Comparison of ENCODE assay signal across 20 cellular contexts in genomic region chr10:98252451-98252850, GRCh38. TPM values are rescaled to one million over a fixed set of nuclear protein-coding genes. Genes with fewer than 3 reads are reported as not detected.
A peak's percentile ranks its signal among the peaks of the same experiment; 100 is the strongest.
DNase-seq lines count a peak whose midpoint lies in the region; ATAC-seq, FAIRE-seq and TF ChIP-seq lines count a peak whose summit lies in the region.
"Had no signal": no experiment of that assay in that cellular context is flagged by ENCODE, and none has a peak within 500 bp of the region (broad histone marks: within the 10 kb centered on the region; RNA-seq: fewer than 3 reads in every experiment).

No MANE protein-coding gene starts in this region.

- H3K36me3 ChIP-seq in HepG2 (replicated peaks in 1 of 2; ENCODE audit: control insufficient read depth in 1 of 2, insufficient read depth in 2 of 2, low read length in 2 of 2) (peaks cover 6 to 16% of the 10 kb centered on the region in 2 experiments; a peak in 4 of 5 replicates), right lobe of liver (peaks cover 0 to 3% (median 0%) of the 10 kb centered on the region in 4 donors), lung (ENCODE audit: control insufficient read depth in 2 of 2, insufficient read depth in 2 of 2, low read length in 2 of 2) (peaks cover 4 to 23% of the 10 kb centered on the region in 2 donors)

- TF ChIP-seq CTCF in HepG2 (CRISPR knock-in tag; IDR thresholded peaks at IDR 0.05): no peak
- TF ChIP-seq CTCF in right lobe of liver (IDR thresholded peaks at IDR 0.05): no peak
- no peak for TF ChIP-seq CTCF in WTC11 (IDR thresholded peaks at IDR 0.05)
- no peak for TF ChIP-seq CTCF in lung (IDR thresholded peaks at IDR 0.05; ENCODE audit: control extremely low read depth, extremely low read depth)

- H3K36me3 Mint-ChIP-seq in WTC11: no peaks in the 10 kb centered on the region; the same call in 1 of the 2 replicates
- peaks cover 8% of the 10 kb centered on the region for H3K36me3 Mint-ChIP-seq in activated naive CD8-positive, alpha-beta T cell treated with anti-CD3 and anti-CD28 coated beads for 36 hours

- intact Hi-C loops in HepG2 (cut with micrococcal nuclease; ENCODE audit: unreplicated experiment) (no loop called here), right lobe of liver (cut with DNase I) (no loop called here)

- ATAC-seq in HepG2 (no peak), right lobe of liver (no peak), WTC11 (0 out of 2 replicates have a peak, but pooled peaks have one; percentile 10), lung (ENCODE audit: insufficient read depth, low FRiP score) (no peak)
- ATAC-seq: A549, SK-N-SH treated with all-trans-retinoic acid at 6 μM for 48 hours had no signal

- 100% methylated on average over 1 of the region's 7 CpGs for WGBS in HepG2 (ENCODE audit: low lambda C conversion rate)
- no CpG with 5 or more reads among the region's 7 CpGs for WGBS in right lobe of liver (ENCODE audit: insufficient coverage, low coverage, low lambda C conversion rate, missing lambda C conversion rate)
- WGBS in lung, 2 donors: 92% methylated on average over 7 of the region's 7 CpGs

- H2AFZ ChIP-seq in HepG2 (ENCODE audit: low read length): no peak overlapping the region

- CTCF ChIA-PET in HepG2 (lab: Yijun Ruan, JAX; ENCODE audit: low intra/inter-chr PET ratio, low total read pairs) (no interaction called here), WTC11 (lab: Charles Lee) (interaction anchor here (0.6 to 1.7 kb wide), 3 partner anchors 39 to 82 kb away, joined by 3 to 5 read pairs (median 3); no protein-coding TSS in a partner anchor)

- DNase-seq in HepG2 (ENCODE audit: low spot score): no peak
- DNase-seq in right lobe of liver: no peak
- no peak for DNase-seq in WTC11 (ENCODE audit: low spot score)
- peak; percentile 14 for DNase-seq in lung (ENCODE audit: low spot score)
- no peak for DNase-seq in activated naive CD8-positive, alpha-beta T cell treated with anti-CD3 and anti-CD28 coated beads for 36 hours
- no peak for DNase-seq in dedifferentiated amniotic fluid mesenchymal stem cell (ENCODE audit: extremely low spot score)
- DNase-seq in NK-92 treated with Interleukin-12 subunit alpha and Interleukin-12 subunit beta, amount 100 ng/mL, for 24 hours (lab: John Stamatoyannopoulos, UW): no peak
- DNase-seq: DND-41, GOT3, IMR-90, NCI-H187, NCI-H446 treated with DMSO at 0.1 percent for 48 hours, NCI-H526 treated with DMSO at 0.1 percent for 48 hours, SHP77 treated with DMSO at 0.1 percent for 48 hours had no signal

- no peak overlapping the region for H3K4me2 ChIP-seq in HepG2 (ENCODE audit: low read depth, low read length)
- H3K4me2 ChIP-seq: A549 had no signal

- in situ Hi-C loops in HepG2 (cut with HindIII; ENCODE audit: extremely low pct_ligation_motif_present, low pct_unique_long_range_greater_than_20kb): no loop called here

- no peak for FAIRE-seq in HepG2 (lab: Jason Lieb, UNC)
- FAIRE-seq: A549, GM12891, HTR-8/SVneo had no signal

- TF ChIP-seq RAD21 in HepG2 (CRISPR knock-in tag; IDR thresholded peaks at IDR 0.05): no peak

- TF ChIP-seq POLR2A in HepG2 (IDR thresholded peaks at IDR 0.05; ENCODE audit: insufficient read depth in 1 of 2, low read depth in 2 of 2, low read length in 2 of 2) (no peak), right lobe of liver (IDR thresholded peaks at IDR 0.05) (no peak)

- no peaks in the 10 kb centered on the region for H4K20me1 ChIP-seq in HepG2 (ENCODE audit: insufficient read depth, low read length)

- no peak overlapping the region for H3K27ac ChIP-seq in HepG2 (ENCODE audit: extremely low read length, insufficient read depth, low read length)
- H3K27ac ChIP-seq in right lobe of liver: no peak overlapping the region
- no peak overlapping the region for H3K27ac ChIP-seq in lung (ENCODE audit: low read depth in 1 of 2, low read length in 1 of 2)
- H3K27ac ChIP-seq: A549, RWPE1 had no signal

- H3K4me1 ChIP-seq in HepG2 (ENCODE audit: insufficient read depth, low read length) (peaks cover 22% of the 10 kb centered on the region), right lobe of liver (peaks cover 0 to 10% (median 0%) of the 10 kb centered on the region in 4 donors), lung (ENCODE audit: control insufficient read depth in 2 of 2, insufficient read depth in 2 of 2, low read length in 2 of 2) (peaks cover 0 to under 1% of the 10 kb centered on the region in 2 donors)
- H3K4me1 ChIP-seq: A549 had no signal

- H3K4me3 Mint-ChIP-seq in WTC11: no peak overlapping the region
- no peak overlapping the region for H3K4me3 Mint-ChIP-seq in activated naive CD8-positive, alpha-beta T cell treated with anti-CD3 and anti-CD28 coated beads for 36 hours
- H3K4me3 Mint-ChIP-seq: B cell had no signal

- H3K9me3 ChIP-seq in HepG2 (ENCODE audit: low read length) (no peaks in the 10 kb centered on the region), right lobe of liver (no peaks in the 10 kb centered on the region), lung (ENCODE audit: control insufficient read depth in 2 of 2, insufficient read depth in 1 of 2, low read length in 1 of 2) (no peaks in the 10 kb centered on the region)
- H3K9me3 ChIP-seq: A549 had no signal

- peaks cover 8% of the 10 kb centered on the region for H3K4me1 Mint-ChIP-seq in WTC11
- H3K4me1 Mint-ChIP-seq in activated naive CD8-positive, alpha-beta T cell treated with anti-CD3 and anti-CD28 coated beads for 36 hours: no peaks in the 10 kb centered on the region
- H3K4me1 Mint-ChIP-seq: B cell had no signal

- H3K27ac Mint-ChIP-seq in WTC11: no peak overlapping the region
- no peak overlapping the region for H3K27ac Mint-ChIP-seq in activated naive CD8-positive, alpha-beta T cell treated with anti-CD3 and anti-CD28 coated beads for 36 hours
- H3K27ac Mint-ChIP-seq: B cell had no signal

- no peaks in the 10 kb centered on the region for H3K27me3 Mint-ChIP-seq in WTC11 (ENCODE audit: low read depth)
- H3K27me3 Mint-ChIP-seq in activated naive CD8-positive, alpha-beta T cell treated with anti-CD3 and anti-CD28 coated beads for 36 hours: no peaks in the 10 kb centered on the region
- H3K27me3 Mint-ChIP-seq: B cell had no signal

- H3K79me2 ChIP-seq in HepG2 (ENCODE audit: insufficient read depth, low read length): no peaks in the 10 kb centered on the region

- no peaks in the 10 kb centered on the region for H3K27me3 ChIP-seq in HepG2 (ENCODE audit: control insufficient read depth in 1 of 2, insufficient read depth in 2 of 2, low read length in 2 of 2)
- no peaks in the 10 kb centered on the region for H3K27me3 ChIP-seq in right lobe of liver
- H3K27me3 ChIP-seq in lung (ENCODE audit: control insufficient read depth, insufficient read depth): no peaks in the 10 kb centered on the region

- H3K4me3 ChIP-seq in HepG2 (replicated peaks in 1 of 3; ENCODE audit: insufficient read depth in 1 of 3, low read depth in 2 of 3, low read length in 3 of 3) (no peak overlapping the region), right lobe of liver (no peak overlapping the region), lung (no peak overlapping the region)
- H3K4me3 ChIP-seq: A549 had no signal

- BruUV-seq in HepG2 (replicated peaks; lab: Mats Ljungman, UMichigan): no TSS peak

- TF ChIP-seq EP300 in HepG2 (IDR thresholded peaks at IDR 0.05; ENCODE audit: low read depth in 2 of 2, low read length in 2 of 2) (no peak), HepG2 (CRISPR knock-in tag; IDR thresholded peaks at IDR 0.05; ENCODE audit: borderline replicate concordance) (no peak)

- no peak overlapping the region for H3K9ac ChIP-seq in HepG2 (ENCODE audit: insufficient read depth, low read depth, low read length)

- POLR2A ChIA-PET in HepG2 (lab: Yijun Ruan, JAX): no interaction called here
- POLR2A ChIA-PET in WTC11 (lab: Charles Lee): no interaction called here

- no peaks in the 10 kb centered on the region for H3K9me3 Mint-ChIP-seq in WTC11
- no peaks in the 10 kb centered on the region for H3K9me3 Mint-ChIP-seq in activated naive CD8-positive, alpha-beta T cell treated with anti-CD3 and anti-CD28 coated beads for 36 hours

TF ChIP-seq in HepG2, 621 proteins besides CTCF, POLR2A, EP300 and RAD21:
- TF ChIP-seq DR1 (CRISPR knock-in tag; IDR thresholded peaks at IDR 0.05): no peak
- peak; percentile 43 for TF ChIP-seq AGO2 (optimal IDR thresholded peaks at IDR 0.05; ENCODE audit: low read depth, low read length)

TF ChIP-seq in WTC11, 78 proteins besides CTCF, POLR2A, EP300 and RAD21 (continues in another document):
- TF ChIP-seq FOXJ3 (CRISPR knock-in tag; IDR thresholded peaks at IDR 0.05; ENCODE audit: borderline replicate concordance): no peak

RNA-seq across cellular contexts. Expression of gene LOXL4, which starts 15.5 kb away (rescaled TPM):
- total RNA-seq in HepG2 (2016; rRNA removed; fragmentation: Illumina TruSeq; extraction: Trizol): 3.8 and 8.8 TPM in 2 replicates
- total RNA-seq in HepG2 (2016; cell fraction: cytosol; rRNA removed; fragmentation: Illumina TruSeq; extraction: Trizol; ENCODE audit: low read depth): 0.91 and 0.97 TPM in 2 replicates
- total RNA-seq in HepG2 (2016; cell fraction: insoluble cytoplasmic fraction; rRNA removed; fragmentation: Illumina TruSeq; extraction: Trizol): 3.1 and 9.9 TPM in 2 replicates
- 2.6 and 3.1 TPM in 2 replicates for total RNA-seq in HepG2 (2016; cell fraction: membrane; rRNA removed; fragmentation: Illumina TruSeq; extraction: Trizol)
- 9.7 TPM in 2 replicates for total RNA-seq in HepG2 (2016; cell fraction: nucleus; rRNA removed; fragmentation: Illumina TruSeq; extraction: Trizol)
- polyA plus RNA-seq in HepG2 (2011; rRNA removed): 21.1 and 31.3 TPM in 2 replicates
- 19.8 and 25.9 TPM in 2 replicates for polyA plus RNA-seq in HepG2 (2011; cell fraction: cytosol; rRNA removed)
- polyA plus RNA-seq in HepG2 (2011; cell fraction: nucleus; rRNA removed): 20.8 and 24.7 TPM in 2 replicates
- polyA plus RNA-seq in HepG2 (2012): 12.1 and 16.1 TPM in 2 replicates
- 0.87 and 1.0 TPM in 2 replicates for polyA plus RNA-seq in HepG2 (2016; cell fraction: cytosol; fragmentation: Illumina TruSeq; extraction: Trizol; ENCODE audit: low read depth)
- polyA plus RNA-seq in HepG2 (2016; cell fraction: insoluble cytoplasmic fraction; fragmentation: Illumina TruSeq; extraction: Trizol; ENCODE audit: low read depth): 3.1 and 3.6 TPM in 2 replicates
- polyA plus RNA-seq in HepG2 (2016; cell fraction: membrane; fragmentation: Illumina TruSeq; extraction: Trizol; ENCODE audit: low read depth): 2.1 and 2.4 TPM in 2 replicates
- polyA plus RNA-seq in HepG2 (2016; cell fraction: nucleus; fragmentation: Illumina TruSeq; extraction: Trizol; ENCODE audit: insufficient read depth, low read depth): 12.3 and 13.7 TPM in 2 replicates
- 33.3 TPM in 1 of 2 replicates, not detected in the other for polyA minus RNA-seq in HepG2 (2011; rRNA and poly(A)+ RNA removed; ENCODE audit: low replicate concordance)
- polyA minus RNA-seq in HepG2 (2011; cell fraction: cytosol; rRNA and poly(A)+ RNA removed): 13.7 and 23.0 TPM in 2 replicates
- 7.2 and 9.9 TPM in 2 replicates for polyA minus RNA-seq in HepG2 (2011; cell fraction: nucleus; rRNA and poly(A)+ RNA removed)
- total RNA-seq in right lobe of liver: 10 to 100 TPM in 3 of 6 experiments, 1 to 10 TPM in 1, under 1 TPM in 2; 0.51 to 33.4 (median 10.8) TPM
- 0.07 to 0.35 TPM (median 0.21 TPM) in 3 replicates for total RNA-seq in WTC11 (2021)
- 1 to 10 TPM; 3.2 to 3.3 TPM for total RNA-seq in lung
- 1 to 10 TPM; 1.6 to 2.0 TPM for polyA plus RNA-seq in lung
- total RNA-seq in activated naive CD8-positive, alpha-beta T cell treated with anti-CD3 and anti-CD28 coated beads for 36 hours: not detected
- total RNA-seq: B cell had no signal
